Comparison of ENCODE assay signal across 8 cellular contexts in the genomic region with DNA sequence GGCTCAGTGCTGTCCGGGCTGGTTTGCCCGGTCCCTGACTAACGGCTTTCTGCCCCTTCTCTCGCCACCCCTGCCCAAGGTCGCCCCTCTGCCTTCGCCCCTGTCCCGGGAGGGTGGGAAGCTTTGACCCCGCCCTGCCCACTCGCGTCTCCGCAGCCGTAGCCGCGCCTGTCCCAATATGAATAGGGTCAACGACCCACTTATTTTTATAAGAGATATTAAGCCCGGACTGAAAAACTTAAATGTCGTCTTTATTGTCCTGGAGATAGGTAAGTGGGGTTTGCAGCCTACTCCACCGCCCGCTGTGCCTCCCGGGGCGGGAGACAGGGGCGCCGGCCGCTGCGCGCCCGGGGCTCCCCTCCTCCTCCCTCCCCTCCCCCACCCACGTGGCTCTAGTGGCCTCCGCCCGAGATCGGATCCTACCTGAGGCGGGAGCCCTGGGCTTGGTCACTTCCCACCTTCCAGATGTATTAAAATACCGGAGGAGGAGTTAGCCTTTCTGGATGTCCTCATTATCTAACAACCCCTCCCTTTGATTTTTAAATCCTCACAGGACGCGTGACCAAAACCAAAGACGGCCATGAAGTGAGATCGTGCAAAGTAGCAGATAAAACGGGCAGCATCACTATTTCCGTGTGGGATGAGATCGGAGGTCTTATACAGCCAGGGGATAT. TPM values are rescaled to one million over a fixed set of nuclear protein-coding genes. Genes with fewer than 3 reads are reported as not detected.
DNase-seq lines count a peak whose midpoint lies in the region; ATAC-seq and TF ChIP-seq lines count a peak whose summit lies in the region.

No MANE protein-coding gene starts in this region.

- H3K27me3 Mint-ChIP-seq in naive thymus-derived CD8-positive, alpha-beta T cell, result peaks cover 0 to 2% (median 0%) of the 10 kb centered on the region in 5 donors

- no peaks in the 10 kb centered on the region for H3K9me3 ChIP-seq in stomach

- peaks cover 8 to 19% (median 15%) of the 10 kb centered on the region in 4 donors for H3K36me3 ChIP-seq in stomach

- peaks cover 21 to 80% (median 59%) of the 10 kb centered on the region in 4 donors for H3K4me1 Mint-ChIP-seq in naive thymus-derived CD8-positive, alpha-beta T cell

- WGBS in stomach, 5 donors, result 2% methylated on average over 39 to 40 of the region's 40 CpGs

- TF ChIP-seq EP300 in stomach (IDR thresholded peaks at IDR 0.05), result no peak

- peak overlapping the region; percentile 93 to 99 (median 96) for H3K4me3 Mint-ChIP-seq in naive thymus-derived CD8-positive, alpha-beta T cell

- intact Hi-C loops in stomach (cut with DNase I; ENCODE audit: low total_unique reads), result no loop called here

- POLR2A ChIA-PET in HEK293T (lab: Yijun Ruan, JAX), result interaction anchor here (0.8 to 2.1 kb wide), 13 partner anchors 9 to 108 kb away, joined by 3 to 14 read pairs (median 4); no protein-coding TSS in a partner anchor
- POLR2A ChIA-PET in naive thymus-derived CD8-positive, alpha-beta T cell (lab: Charles Lee), result interaction anchor here (0.6 to 6.3 kb wide), 31 partner anchors 8 to 1262 kb away, joined by 3 to 94 read pairs (median 4); a partner anchor contains a TSS

- peak; percentile 59 for ATAC-seq in esophagus mucosa
- ATAC-seq in naive thymus-derived CD8-positive, alpha-beta T cell, result peak in 1 of 2 donors; percentile 5

- H3K9me3 Mint-ChIP-seq in naive thymus-derived CD8-positive, alpha-beta T cell, result peaks cover 0 to 4% (median 0%) of the 10 kb centered on the region in 9 donors

- peaks cover 4 to 46% (median 16%) of the 10 kb centered on the region in 4 donors for H3K4me1 ChIP-seq in stomach

- TF ChIP-seq POLR2A in stomach (IDR thresholded peaks at IDR 0.05), result no peak

- peaks cover 0 to 19% (median 16%) of the 10 kb centered on the region in 3 donors for H3K36me3 Mint-ChIP-seq in naive thymus-derived CD8-positive, alpha-beta T cell

- H3K4me3 ChIP-seq in GM12875 (ENCODE audit: low read depth, low read length), result peak overlapping the region; percentile 69
- peak overlapping the region; percentile 61 to 70 (median 67) for H3K4me3 ChIP-seq in stomach

- DNase-seq in HEK293T (ENCODE audit: extremely low spot score) (peak; percentile 30), NCI-H2171 (lab: John Stamatoyannopoulos, UW) (peak; percentile 40), activated T-cell treated with anti-CD3 and anti-CD28 coated beads for 1 hour (ENCODE audit: low read depth) (peak; percentile 51), stomach (peak; percentile 59), NCI-H446 treated with DMSO at 0.1 percent for 48 hours (lab: John Stamatoyannopoulos, UW) (no peak)
- DNase-seq in naive thymus-derived CD8-positive, alpha-beta T cell, result peak in 6 of 10 donors; percentile 5 to 63 (median 24)

- no peaks in the 10 kb centered on the region for H3K27me3 ChIP-seq in stomach

- TF ChIP-seq CTCF in GM12875 (IDR thresholded peaks at IDR 0.05; ENCODE audit: borderline replicate concordance, insufficient read depth, low read depth, low read length) (no peak), stomach (IDR thresholded peaks at IDR 0.05) (no peak)

- peak overlapping the region; percentile 93 to 98 (median 97) for H3K27ac ChIP-seq in stomach

- peak overlapping the region; percentile 95 to 100 (median 98) for H3K27ac Mint-ChIP-seq in naive thymus-derived CD8-positive, alpha-beta T cell

- CTCF ChIA-PET in HEK293T (lab: Yijun Ruan, JAX), result no interaction called here

TF ChIP-seq in HEK293T, 16 proteins besides CTCF, POLR2A, EP300 and RAD21:
- TF ChIP-seq L3MBTL2 (conservative IDR thresholded peaks at IDR 0.05), result peak; percentile 79
- TF ChIP-seq ZNF384 (IDR thresholded peaks at IDR 0.05), result no peak

RNA-seq across cellular contexts. Expression of a gene that starts 0.6 kb away (rescaled TPM):
- total RNA-seq in esophagus mucosa (32.8 TPM), stomach (10 to 100 TPM in 3 of 5 donors, 1 to 10 TPM in 2; 1.4 to 30.1 (median 12.5) TPM)
- 10 to 100 TPM; 38.0 to 38.8 TPM for total RNA-seq in naive thymus-derived CD8-positive, alpha-beta T cell
- 1 to 10 TPM; 3.5 to 4.7 (median 4.0) TPM for polyA plus RNA-seq in naive thymus-derived CD8-positive, alpha-beta T cell
- polyA plus RNA-seq in stomach, result 1 to 10 TPM; 4.1 to 9.7 (median 4.5) TPM
